Comparison of ENCODE assay signal across 8 cellular contexts in genomic region chr19:10502524-10503001, GRCh38. TPM values are rescaled to one million over a fixed set of nuclear protein-coding genes. Genes with fewer than 3 reads are reported as not detected.
DNase-seq lines count a peak whose midpoint lies in the region; ATAC-seq, FAIRE-seq and TF ChIP-seq lines count a peak whose summit lies in the region.

No MANE protein-coding gene starts in this region.

- POLR2A ChIA-PET in WTC11 (lab: Charles Lee): interaction anchor here (0.6 kb wide), 3 partner anchors 103 to 642 kb away, joined by 3 to 4 read pairs (median 3); no protein-coding TSS in a partner anchor

- CTCF ChIA-PET in WTC11 (lab: Charles Lee): interaction anchor here (0.6 kb wide), 2 partner anchors 27 to 50 kb away, joined by 4 to 6 read pairs; no protein-coding TSS in a partner anchor

- 0 out of 2 replicates have a peak, but pooled peaks cover 3% of the 10 kb centered on the region for H3K9me3 Mint-ChIP-seq in WTC11

- peaks cover 6% of the 10 kb centered on the region for H3K36me3 ChIP-seq in bronchial epithelial cell (ENCODE audit: control insufficient read depth, insufficient read depth, low read length)

- peaks cover 26% of the 10 kb centered on the region for H3K4me1 Mint-ChIP-seq in WTC11

- no peak overlapping the region for H3K27ac Mint-ChIP-seq in WTC11

- 0 out of 2 replicates have a peak, but pooled peaks cover 4% of the 10 kb centered on the region for H3K27me3 Mint-ChIP-seq in WTC11 (ENCODE audit: low read depth)

- TF ChIP-seq CTCF in WTC11 (IDR thresholded peaks at IDR 0.05) (no peak), bronchial epithelial cell (IDR thresholded peaks at IDR 0.05; ENCODE audit: insufficient read depth, low read length, severe bottlenecking) (peak; percentile 13)

- peak; percentile 85 for ATAC-seq in GM18909 (IDR thresholded peaks at IDR 0.05; ENCODE audit: poor library complexity, unreplicated experiment)
- ATAC-seq in HG03159 (IDR thresholded peaks at IDR 0.05; ENCODE audit: unreplicated experiment): peak; percentile 76
- peak; percentile 67 for ATAC-seq in WTC11

- DNase-seq in AG08396 (ENCODE audit: low spot score) (peak; percentile 97), NCI-H2196 treated with DMSO at 0.1 percent for 48 hours (lab: John Stamatoyannopoulos, UW; ENCODE audit: unreplicated experiment) (peak; percentile 79), WTC11 (ENCODE audit: low spot score) (peak; percentile 89), bronchial epithelial cell (ENCODE audit: low read depth) (peak; percentile 47), inferior parietal cortex (ENCODE audit: extremely low spot score) (peak; percentile 90), smooth muscle cell of the brain vasculature (ENCODE audit: low read depth, low spot score) (peak; percentile 46)

- H3K36me3 Mint-ChIP-seq in WTC11: peaks cover 12% of the 10 kb centered on the region

- no peak for FAIRE-seq in bronchial epithelial cell (lab: Jason Lieb, UNC)

- no peaks in the 10 kb centered on the region for H3K27me3 ChIP-seq in bronchial epithelial cell (ENCODE audit: control insufficient read depth, insufficient read depth, low read length)

- H3K4me3 ChIP-seq in bronchial epithelial cell (ENCODE audit: low read depth, low read length): peak overlapping the region; percentile 95

- peak overlapping the region; percentile 83 for H3K4me3 Mint-ChIP-seq in WTC11

TF ChIP-seq in WTC11, 78 proteins besides CTCF, POLR2A, EP300 and RAD21 (continues in another document):
- TF ChIP-seq GRHL2 (CRISPR knock-in tag; IDR thresholded peaks at IDR 0.05; ENCODE audit: insufficient replicate concordance, severe bottlenecking) (no peak), MYBL2 (CRISPR knock-in tag; IDR thresholded peaks at IDR 0.05) (peak; percentile 68; the same call in 1 of the 2 replicates), HMGXB4 (CRISPR knock-in tag; IDR thresholded peaks at IDR 0.05) (peak; percentile 58; the same call in 1 of the 2 replicates), NFYB (CRISPR knock-in tag; conservative IDR thresholded peaks at IDR 0.05; ENCODE audit: low read depth) (peak; percentile 44), FOXP1 (CRISPR knock-in tag; IDR thresholded peaks at IDR 0.05; ENCODE audit: borderline replicate concordance) (peak; percentile 57), ERG (CRISPR knock-in tag; IDR thresholded peaks at IDR 0.05) (no peak), USF2 (CRISPR knock-in tag; IDR thresholded peaks at IDR 0.05) (no peak; the same call in none of the 2 replicates), ZBTB43 (CRISPR knock-in tag; IDR thresholded peaks at IDR 0.05) (peak; percentile 68; the same call in 1 of the 2 replicates), ZNF317 (CRISPR knock-in tag; IDR thresholded peaks at IDR 0.05; ENCODE audit: borderline replicate concordance, low read depth) (peak; percentile 5; the same call in 1 of the 2 replicates), SOX15 (CRISPR knock-in tag; IDR thresholded peaks at IDR 0.05) (no peak), NR1H2 (CRISPR knock-in tag; IDR thresholded peaks at IDR 0.05) (0 out of 2 replicates have a peak, but pooled peaks have one; percentile 22), ELF4 (CRISPR knock-in tag; IDR thresholded peaks at IDR 0.05; ENCODE audit: low read depth) (0 out of 2 replicates have a peak, but pooled peaks have one; percentile 87), TP53 (CRISPR knock-in tag; IDR thresholded peaks at IDR 0.05) (0 out of 2 replicates have a peak, but pooled peaks have one; percentile 20), ZNF396 (CRISPR knock-in tag; IDR thresholded peaks at IDR 0.05; ENCODE audit: borderline replicate concordance) (no peak), TEAD4 (CRISPR knock-in tag; IDR thresholded peaks at IDR 0.05) (no peak; the same call in 1 of the 2 replicates), ZBTB21 (CRISPR knock-in tag; IDR thresholded peaks at IDR 0.05; ENCODE audit: borderline replicate concordance) (no peak; the same call in 1 of the 2 replicates), STAT6 (CRISPR knock-in tag; conservative IDR thresholded peaks at IDR 0.05; ENCODE audit: low read depth) (no peak), E2F5 (CRISPR knock-in tag; IDR thresholded peaks at IDR 0.05) (peak; percentile 64), CREM (CRISPR knock-in tag; IDR thresholded peaks at IDR 0.05) (no peak), ETV6 (CRISPR knock-in tag; IDR thresholded peaks at IDR 0.05) (peak; percentile 41; the same call in 1 of the 2 replicates)

RNA-seq across cellular contexts. Expression of gene KEAP1, which starts 0.6 kb away (rescaled TPM):
- total RNA-seq in WTC11 (2021): 65.1 to 74.9 TPM (median 68.7 TPM) in 3 replicates
- 59.5 and 62.9 TPM in 2 replicates for total RNA-seq in bronchial epithelial cell

RNA-seq across cellular contexts. Expression of gene S1PR5, which starts 14.7 kb away (rescaled TPM):
- total RNA-seq in WTC11 (2021) (3.8 to 5.4 TPM (median 4.1 TPM) in 3 replicates), bronchial epithelial cell (6.6 and 7.8 TPM in 2 replicates)

RNA-seq across cellular contexts. Expression of gene ATG4D, which starts 41.1 kb away (rescaled TPM):
- total RNA-seq in WTC11 (2021): 50.3 to 59.4 TPM (median 53.8 TPM) in 3 replicates
- total RNA-seq in bronchial epithelial cell: 30.3 and 37.5 TPM in 2 replicates

Comparison
In these comparisons a context has a peak if more than half of its experiments do, and no peak if none do; other contexts are left out.
1. Peak in every context shown above with its lines: DNase-seq, ATAC-seq and H3K4me3 ChIP-seq.
2. DNase-seq: peak in every context shown above with its lines; median percentile 97 in AG08396; 90 in inferior parietal cortex; 89 in WTC11; 79 in NCI-H2196 treated with DMSO at 0.1 percent for 48 hours; 47 in bronchial epithelial cell; 46 in smooth muscle cell of the brain vasculature.